1 cellular context compared by ENCODE assay signal in genomic region chr11:124672531-124673215, GRCh38.
TF ChIP-seq lines count a peak whose summit lies in the region.

No MANE protein-coding gene starts in this region.

TF ChIP-seq in H1, 55 proteins besides CTCF, POLR2A, EP300 and RAD21:
- TF ChIP-seq GABPA (IDR thresholded peaks at IDR 0.05; ENCODE audit: borderline replicate concordance, insufficient read depth, low read length): no peak
- TF ChIP-seq EZH2 (IDR thresholded peaks at IDR 0.05; ENCODE audit: low read depth, low read length, severe bottlenecking): peak; percentile 39
- TF ChIP-seq BCL11A (IDR thresholded peaks at IDR 0.05; ENCODE audit: low read depth in 2 of 2, low read length in 2 of 2): no peak
- no peak for TF ChIP-seq TCF12 (IDR thresholded peaks at IDR 0.05; ENCODE audit: low read depth, low read length)
- TF ChIP-seq HDAC2 (IDR thresholded peaks at IDR 0.05; ENCODE audit: borderline replicate concordance in 1 of 2, low read depth in 2 of 2, low read length in 2 of 2): no peak
- no peak for TF ChIP-seq BRCA1 (IDR thresholded peaks at IDR 0.05; ENCODE audit: low read depth, low read length)
- TF ChIP-seq SUZ12 (IDR thresholded peaks at IDR 0.05; ENCODE audit: low read length): no peak
